Comparison of ENCODE assay signal across 8 cellular contexts in genomic region chr4:3106339-3107186, GRCh38. TPM values are rescaled to one million over a fixed set of nuclear protein-coding genes. Genes with fewer than 3 reads are reported as not detected.
DNase-seq lines count a peak whose midpoint lies in the region; ATAC-seq and TF ChIP-seq lines count a peak whose summit lies in the region.

No MANE protein-coding gene starts in this region.

- H3K27me3 Mint-ChIP-seq in CD8-positive, alpha-beta memory T cell: peaks cover 0 to 1% of the 10 kb centered on the region in 2 donors

- no peaks in the 10 kb centered on the region for H3K9me2 ChIP-seq in OCI-LY1 (ENCODE audit: low read depth, low read length)

- H3K79me2 ChIP-seq in OCI-LY1 (ENCODE audit: insufficient read depth, low read length): no peaks in the 10 kb centered on the region

- CTCF ChIA-PET in CD8-positive, alpha-beta memory T cell (lab: Charles Lee): interaction anchor here (0.7 to 3.1 kb wide), 16 partner anchors 9 to 774 kb away, joined by 3 to 17 read pairs (median 4); partner anchors contain the start of gene HGFAC

- peak overlapping the region in 6 of 8 donors; percentile 1 to 83 (median 60) for H3K27ac Mint-ChIP-seq in CD8-positive, alpha-beta memory T cell

- no peak overlapping the region for H3K4me2 ChIP-seq in OCI-LY1 (ENCODE audit: low read length)

- no peak overlapping the region for H3K4me3 ChIP-seq in CD8-positive, alpha-beta memory T cell (ENCODE audit: low read length)
- H3K4me3 ChIP-seq in OCI-LY1 (ENCODE audit: low read depth, low read length, poor library complexity, severe bottlenecking): no peak overlapping the region
- H3K4me3 ChIP-seq in epithelial cell of esophagus (ENCODE audit: low read length): no peak overlapping the region
- H3K4me3 ChIP-seq in muscle layer of duodenum (ENCODE audit: low read depth in 1 of 2, low read length in 2 of 2): no peak overlapping the region

- peaks cover 5 to 81% (median 24%) of the 10 kb centered on the region in 3 donors for H3K36me3 Mint-ChIP-seq in CD8-positive, alpha-beta memory T cell

- H2AFZ ChIP-seq in OCI-LY1 (ENCODE audit: low read length): no peak overlapping the region

- no peak overlapping the region for H3K27ac ChIP-seq in CD8-positive, alpha-beta memory T cell (ENCODE audit: low read depth, low read length)
- H3K27ac ChIP-seq in OCI-LY1 (ENCODE audit: low read depth, low read length, poor library complexity, severe bottlenecking): no peak overlapping the region
- peak overlapping the region; percentile 39 for H3K27ac ChIP-seq in muscle layer of duodenum (ENCODE audit: low read length)

- peaks cover 6 to 11% (median 10%) of the 10 kb centered on the region in 3 donors for H3K4me1 Mint-ChIP-seq in CD8-positive, alpha-beta memory T cell

- TF ChIP-seq CTCF in OCI-LY1 (IDR thresholded peaks at IDR 0.05; ENCODE audit: low read length): peak; percentile 70
- TF ChIP-seq CTCF in epithelial cell of esophagus (IDR thresholded peaks at IDR 0.05; ENCODE audit: insufficient read depth, low read depth, low read length, missing control alignments): peak; percentile 98

- no peaks in the 10 kb centered on the region for H3K9me3 ChIP-seq in CD8-positive, alpha-beta memory T cell (ENCODE audit: low read length)
- H3K9me3 ChIP-seq in OCI-LY1 (ENCODE audit: low read length): no peaks in the 10 kb centered on the region
- H3K9me3 ChIP-seq in muscle layer of duodenum (ENCODE audit: control insufficient read depth in 1 of 2, low read length in 2 of 2): no peaks in the 10 kb centered on the region

- H3F3A ChIP-seq in OCI-LY1 (ENCODE audit: insufficient read depth, low read length): no peaks in the 10 kb centered on the region

- no peak overlapping the region for H3K9ac ChIP-seq in OCI-LY1 (ENCODE audit: low read length)

- H3K4me1 ChIP-seq in CD8-positive, alpha-beta memory T cell (ENCODE audit: insufficient read depth, low read length): no peaks in the 10 kb centered on the region
- H3K4me1 ChIP-seq in OCI-LY1 (ENCODE audit: insufficient read depth, low read length, severe bottlenecking) (no peaks in the 10 kb centered on the region), muscle layer of duodenum (ENCODE audit: control insufficient read depth in 1 of 2, insufficient read depth in 2 of 2, low read length in 2 of 2) (peaks cover 5 to 17% of the 10 kb centered on the region in 2 donors)

- no peaks in the 10 kb centered on the region for H3K9me3 Mint-ChIP-seq in CD8-positive, alpha-beta memory T cell

- POLR2A ChIA-PET in CD8-positive, alpha-beta memory T cell (lab: Charles Lee): interaction anchor here (1.0 kb wide), 1 partner anchor 774 kb away, joined by 5 read pairs; no protein-coding TSS in a partner anchor

- H3K36me3 ChIP-seq in CD8-positive, alpha-beta memory T cell (ENCODE audit: insufficient read depth, low read length): peaks cover 26% of the 10 kb centered on the region
- H3K36me3 ChIP-seq in OCI-LY1 (ENCODE audit: insufficient read depth, low read length) (peaks cover 29% of the 10 kb centered on the region), muscle layer of duodenum (ENCODE audit: control insufficient read depth in 1 of 2, insufficient read depth in 2 of 2, low read length in 2 of 2) (peaks cover 34 to 41% of the 10 kb centered on the region in 2 donors)

- ATAC-seq in GM19438 (IDR thresholded peaks at IDR 0.05; ENCODE audit: low read depth, unreplicated experiment) (peak; percentile 93), HG03558 (IDR thresholded peaks at IDR 0.05; ENCODE audit: extremely low read depth, unreplicated experiment) (peak; percentile 84)

- H3K4me3 Mint-ChIP-seq in CD8-positive, alpha-beta memory T cell: no peak overlapping the region

- H4K20me1 ChIP-seq in OCI-LY1 (ENCODE audit: insufficient read depth, low read length): no peaks in the 10 kb centered on the region

- peak; percentile 59 to 84 (median 76) for DNase-seq in CD8-positive, alpha-beta memory T cell
- DNase-seq in activated T-cell treated with anti-CD3 and anti-CD28 coated beads for 1 hour (ENCODE audit: low read depth) (peak; percentile 84), epithelial cell of esophagus (ENCODE audit: low read depth) (peak; percentile 94)
- peak; percentile 96 for DNase-seq in stimulated activated CD8-positive, alpha-beta memory T cell treated with anti-CD3 and anti-CD28 coated beads, Interleukin-4, amount 100 ng/mL, for 48 hours

- H3K27me3 ChIP-seq in CD8-positive, alpha-beta memory T cell (ENCODE audit: insufficient read depth, low read length, poor library complexity, severe bottlenecking): no peaks in the 10 kb centered on the region
- H3K27me3 ChIP-seq in OCI-LY1 (ENCODE audit: insufficient read depth, low read length): no peaks in the 10 kb centered on the region
- H3K27me3 ChIP-seq in muscle layer of duodenum (ENCODE audit: low read depth, low read length): no peaks in the 10 kb centered on the region

RNA-seq across cellular contexts. Expression of gene HTT, which starts 32.1 kb away (rescaled TPM):
- total RNA-seq in CD8-positive, alpha-beta memory T cell: 10 to 100 TPM; 54.7 to 58.6 TPM
- polyA plus RNA-seq in CD8-positive, alpha-beta memory T cell: 5.1 TPM

RNA-seq across cellular contexts. Expression of gene HTT-AS, which starts 32.2 kb away (rescaled TPM):
- total RNA-seq in CD8-positive, alpha-beta memory T cell: not detected
- polyA plus RNA-seq in CD8-positive, alpha-beta memory T cell: not detected
